15 cellular contexts compared by ENCODE assay signal in the genomic region with DNA sequence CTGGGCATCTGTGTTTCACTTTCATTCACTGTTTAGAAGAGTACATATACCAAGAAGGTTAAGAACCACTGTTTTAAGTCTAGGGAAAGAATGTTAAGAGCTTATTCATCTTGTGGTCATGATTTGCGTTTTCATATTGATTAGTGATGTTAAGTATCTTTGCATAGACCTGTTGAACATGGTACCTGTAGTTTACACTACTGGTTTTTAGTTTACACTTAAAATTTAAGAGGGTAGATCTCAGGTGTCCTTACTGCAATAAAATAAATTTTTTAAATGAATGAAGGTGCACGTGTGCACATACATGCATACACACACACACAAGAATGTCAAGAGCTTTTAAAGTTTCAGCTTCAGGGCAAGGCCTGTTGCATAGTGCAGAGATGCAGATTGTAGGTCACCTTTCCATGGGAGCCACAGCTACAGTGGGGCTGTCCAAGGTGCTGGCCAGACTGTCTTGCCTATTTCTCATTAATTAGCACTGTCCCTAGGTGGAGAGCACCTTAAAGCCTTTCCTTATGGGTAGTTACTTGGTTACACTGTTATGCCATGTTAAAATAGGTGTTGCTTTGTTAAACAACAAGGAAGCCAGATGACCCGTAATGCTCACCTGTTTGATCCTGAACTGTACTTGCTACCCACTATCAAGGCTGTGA.
DNase-seq lines count a peak whose midpoint lies in the region; TF ChIP-seq lines count a peak whose summit lies in the region.
"Had no signal": no experiment of that assay in that cellular context is flagged by ENCODE, and none has a peak within 500 bp of the region (broad histone marks: within the 10 kb centered on the region; RNA-seq: fewer than 3 reads in every experiment).

No MANE protein-coding gene starts in this region.

- H3K4me3 Mint-ChIP-seq in type B pancreatic cell = no peak overlapping the region
- H3K4me3 Mint-ChIP-seq: activated naive CD8-positive, alpha-beta T cell treated with anti-CD3 and anti-CD28 coated beads, Interleukin-2, amount 10 ng/mL, durations not matched to agents 7 days and 5 days; B cell; nephron had no signal

- DNase-seq in Caki2 (ENCODE audit: low read depth) (peak; percentile 12), HuH-7 (ENCODE audit: low spot score) (peak; percentile 13), astrocyte of the cerebellum (ENCODE audit: low read depth) (peak; percentile 18), islet precursor cell (peak; percentile 81), type B pancreatic cell (ENCODE audit: extremely low spot score, unreplicated experiment) (no peak), amygdala (lab: John Stamatoyannopoulos, UW) (no peak), vagina (ENCODE audit: extremely low spot score in 2 of 2) (no peak), NCI-H526 treated with DMSO at 0.1 percent for 48 hours (lab: John Stamatoyannopoulos, UW) (no peak)
- DNase-seq: activated naive CD8-positive, alpha-beta T cell treated with anti-CD3 and anti-CD28 coated beads, Interleukin-2, amount 10 ng/mL, durations not matched to agents 7 days and 5 days; left colon; NCI-H510A; sigmoid colon; stomach had no signal

- no peaks in the 10 kb centered on the region for H3K36me3 ChIP-seq in vagina
- H3K36me3 ChIP-seq: sigmoid colon, stomach had no signal

- in situ Hi-C loops in Caki2 (cut with HindIII; ENCODE audit: low pct_unique_long_range_greater_than_20kb, low sequenced_read_pairs) = no loop called here
- in situ Hi-C loops in astrocyte of the cerebellum (cut with HindIII; ENCODE audit: low sequenced_read_pairs) = no loop called here

- no peak overlapping the region for H3K27ac Mint-ChIP-seq in type B pancreatic cell
- H3K27ac Mint-ChIP-seq: activated naive CD8-positive, alpha-beta T cell treated with anti-CD3 and anti-CD28 coated beads, Interleukin-2, amount 10 ng/mL, durations not matched to agents 7 days and 5 days; B cell; nephron had no signal

- no peak overlapping the region for H3K27ac ChIP-seq in vagina
- H3K27ac ChIP-seq: sigmoid colon, stomach had no signal

- H3K9me3 ChIP-seq in vagina = no peaks in the 10 kb centered on the region
- H3K9me3 ChIP-seq: sigmoid colon, stomach had no signal

- no peaks in the 10 kb centered on the region for H3K4me1 ChIP-seq in vagina
- H3K4me1 ChIP-seq: sigmoid colon, stomach had no signal

- no peaks in the 10 kb centered on the region for H3K27me3 Mint-ChIP-seq in type B pancreatic cell
- H3K27me3 Mint-ChIP-seq: activated naive CD8-positive, alpha-beta T cell treated with anti-CD3 and anti-CD28 coated beads, Interleukin-2, amount 10 ng/mL, durations not matched to agents 7 days and 5 days; B cell had no signal

- no peak for TF ChIP-seq CTCF in astrocyte of the cerebellum (IDR thresholded peaks at IDR 0.05; ENCODE audit: low read depth, low read length, missing control alignments)
- no peak for TF ChIP-seq CTCF in type B pancreatic cell (conservative IDR thresholded peaks at IDR 0.05)
- no peak for TF ChIP-seq CTCF in vagina (IDR thresholded peaks at IDR 0.05)

- H3K4me1 Mint-ChIP-seq in type B pancreatic cell (ENCODE audit: unreplicated experiment) = peaks cover 4% of the 10 kb centered on the region
- H3K4me1 Mint-ChIP-seq: activated naive CD8-positive, alpha-beta T cell treated with anti-CD3 and anti-CD28 coated beads, Interleukin-2, amount 10 ng/mL, durations not matched to agents 7 days and 5 days; B cell; nephron had no signal

- TF ChIP-seq POLR2A in vagina (IDR thresholded peaks at IDR 0.05) = no peak

- intact Hi-C loops in vagina (cut with DNase I) = no loop called here

- no peaks in the 10 kb centered on the region for H3K9me3 Mint-ChIP-seq in type B pancreatic cell
- H3K9me3 Mint-ChIP-seq: activated naive CD8-positive, alpha-beta T cell treated with anti-CD3 and anti-CD28 coated beads, Interleukin-2, amount 10 ng/mL, durations not matched to agents 7 days and 5 days; nephron had no signal

- no peak overlapping the region for H3K4me3 ChIP-seq in astrocyte of the cerebellum (ENCODE audit: low read depth, low read length)
- H3K4me3 ChIP-seq in vagina = no peak overlapping the region
- H3K4me3 ChIP-seq: sigmoid colon, stomach had no signal

- no peaks in the 10 kb centered on the region for H3K36me3 Mint-ChIP-seq in type B pancreatic cell
- H3K36me3 Mint-ChIP-seq: activated naive CD8-positive, alpha-beta T cell treated with anti-CD3 and anti-CD28 coated beads, Interleukin-2, amount 10 ng/mL, durations not matched to agents 7 days and 5 days had no signal

- no peaks in the 10 kb centered on the region for H3K27me3 ChIP-seq in vagina
- H3K27me3 ChIP-seq: sigmoid colon, stomach had no signal

Comparison
In these comparisons a context has a peak if more than half of its experiments do, and no peak if none do; other contexts are left out.
1. DNase-seq: peak in Caki2 (single experiment), HuH-7 (single experiment), astrocyte of the cerebellum (single experiment) and islet precursor cell (single experiment); none in type B pancreatic cell (single experiment), amygdala (0 of 56), vagina (0 of 2) and NCI-H526 treated with DMSO at 0.1 percent for 48 hours (single experiment).